8 cellular contexts compared by ENCODE assay signal in genomic region chr7:73522081-73522818, GRCh38. TPM values are rescaled to one million over a fixed set of nuclear protein-coding genes. Genes with fewer than 3 reads are reported as not detected.
A peak's percentile ranks its signal among the peaks of the same experiment; 100 is the strongest.
DNase-seq lines count a peak whose midpoint lies in the region; ATAC-seq and TF ChIP-seq lines count a peak whose summit lies in the region.

TSS of gene BAZ1B (minus strand) at chr7:73522293. CDS start at chr7:73521933, 360 bp downstream.

- H3K4me3 ChIP-seq in breast epithelium (peak within 1 kb of the TSS; percentile 86 to 88 (median 87)), iPS-18c (ENCODE audit: insufficient read depth, low read depth, low read length) (peak within 1 kb of the TSS; percentile 77), skeletal muscle tissue (ENCODE audit: low read length in 3 of 3) (peak within 1 kb of the TSS; percentile 79 to 86 (median 85))

- H3K9me3 ChIP-seq in breast epithelium (no peaks in the 10 kb centered on the region), iPS-18c (ENCODE audit: control insufficient read depth, insufficient read depth, low read length) (no peaks in the 10 kb centered on the region), skeletal muscle tissue (ENCODE audit: control insufficient read depth in 3 of 3, low read length in 3 of 3) (no peaks in the 10 kb centered on the region)

- H3K27ac ChIP-seq in VCaP, result peak within 1 kb of the TSS; percentile 97
- peak within 1 kb of the TSS; percentile 94 for H3K27ac ChIP-seq in breast epithelium
- peak within 1 kb of the TSS; percentile 86 for H3K27ac ChIP-seq in skeletal muscle tissue (ENCODE audit: low read depth, low read length)

- H3K4me1 ChIP-seq in breast epithelium, result peaks cover 3 to 15% of the 10 kb centered on the region in 2 donors
- peaks cover 23 to 27% (median 27%) of the 10 kb centered on the region in 3 donors for H3K4me1 ChIP-seq in skeletal muscle tissue (ENCODE audit: control insufficient read depth in 3 of 3, insufficient read depth in 3 of 3, low read length in 3 of 3)

- H3K9ac ChIP-seq in skeletal muscle tissue (ENCODE audit: low read depth in 1 of 3, low read length in 3 of 3), result peak within 1 kb of the TSS; percentile 79 to 90 (median 84)

- intact Hi-C loops in breast epithelium (cut with DNase I; ENCODE audit: low total_unique reads), result no loop called here

- no peak for TF ChIP-seq POLR2A in breast epithelium (IDR thresholded peaks at IDR 0.05)

- H3K36me3 ChIP-seq in breast epithelium (no peaks in the 10 kb centered on the region), skeletal muscle tissue (ENCODE audit: control insufficient read depth in 3 of 3, insufficient read depth in 3 of 3, low read length in 3 of 3) (peaks cover 0 to 5% (median 0%) of the 10 kb centered on the region in 3 donors)

- ATAC-seq in GM18870 (IDR thresholded peaks at IDR 0.05; ENCODE audit: unreplicated experiment) (peak; percentile 71), HG03135 (IDR thresholded peaks at IDR 0.05; ENCODE audit: unreplicated experiment) (peak; percentile 83)

- H3K27me3 ChIP-seq in breast epithelium (no peaks in the 10 kb centered on the region), skeletal muscle tissue (ENCODE audit: control insufficient read depth in 3 of 3, insufficient read depth in 3 of 3, low read length in 3 of 3) (no peaks in the 10 kb centered on the region)

- in situ Hi-C loops in ACHN (cut with HindIII; ENCODE audit: low pct_ligation_motif_present, low pct_unique_long_range_greater_than_20kb, low sequenced_read_pairs), result no loop called here

- DNase-seq in ACHN (peak; percentile 100), NCI-H2196 treated with DMSO at 0.1 percent for 48 hours (lab: John Stamatoyannopoulos, UW; ENCODE audit: unreplicated experiment) (peak; percentile 96), breast epithelium (ENCODE audit: low spot score in 2 of 2) (peak; percentile 98)

- TF ChIP-seq CTCF in VCaP (conservative IDR thresholded peaks at IDR 0.05), result no peak
- TF ChIP-seq CTCF in breast epithelium (IDR thresholded peaks at IDR 0.05), result peak; percentile 21 to 50 (median 46)

RNA-seq across cellular contexts. Expression of gene BAZ1B, which starts in this region (rescaled TPM):
- total RNA-seq in breast epithelium (10 to 100 TPM; 53.7 to 57.4 (median 56.3) TPM), skeletal muscle tissue (38.1 TPM)

Comparison
In these comparisons a context has a peak if more than half of its experiments do, and no peak if none do; other contexts are left out.
1. Peak in every context shown above with its lines: DNase-seq, ATAC-seq, H3K4me3 ChIP-seq and H3K27ac ChIP-seq.